In the genomic region with DNA sequence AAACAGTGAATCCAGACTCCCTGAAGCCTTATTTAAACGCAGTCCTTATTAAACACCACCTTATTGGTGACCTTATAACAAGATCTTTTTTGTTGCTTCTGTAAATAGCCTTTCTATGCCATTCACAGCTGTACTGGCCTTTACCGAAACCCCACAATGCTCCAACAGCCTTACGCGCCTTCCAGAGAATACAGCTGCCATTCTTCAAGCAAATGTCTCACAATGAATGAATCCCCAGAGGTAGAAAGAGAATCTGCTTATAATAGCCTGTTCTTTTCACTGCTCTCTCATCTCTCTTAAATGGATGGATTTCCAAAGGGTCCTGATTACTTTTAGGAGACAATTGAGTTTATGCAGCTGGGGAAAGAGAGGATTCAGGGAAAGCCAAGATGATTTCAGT, we compare ENCODE assay signal across 22 cellular contexts.
"Had no signal": no experiment of that assay in that cellular context is flagged by ENCODE, and none has a peak within 500 bp of the region (broad histone marks: within the 10 kb centered on the region; RNA-seq: fewer than 3 reads in every experiment).

No MANE protein-coding gene starts in this region.

- H3K27ac ChIP-seq: SJCRH30 had no signal

- H3K36me3 ChIP-seq: SJCRH30 had no signal

- H3K4me3 ChIP-seq: K562, SJCRH30 had no signal

- H3K27me3 ChIP-seq: SJCRH30 had no signal

- DNase-seq: activated CD4-positive, alpha-beta T cell treated with anti-CD3 and anti-CD28 coated beads for 48 hours; activated CD4-positive, alpha-beta T cell treated with anti-CD3 and anti-CD28 coated beads, Interleukin-2, amount 50 U/mL, for 48 hours; activated CD4-positive, CD25-positive, alpha-beta regulatory T cell treated with anti-CD3 and anti-CD28 coated beads, Interleukin-2, amount 50 U/mL, for 72 hours; activated CD8-positive, alpha-beta memory T cell treated with anti-CD3 and anti-CD28 coated beads for 24 hours; activated effector memory CD4-positive, alpha-beta T cell treated with anti-CD3 and anti-CD28 coated beads, Interleukin-2, amount 50 U/mL, for 16 hours; activated naive CD4-positive, alpha-beta T cell treated with Interleukin-2 at 50 U/mL for 16 hours; activated naive CD8-positive, alpha-beta T cell treated with anti-CD3 and anti-CD28 coated beads, Interleukin-2, amount 50 U/mL, for 24 hours; activated T-cell treated with anti-CD3 and anti-CD28 coated beads, Interleukin-2, amount 50 U/mL, for 4 hours; amniotic stem cell; Karpas-422; NCI-H1105 treated with DMSO at 0.1 percent for 48 hours; NCI-H2107; NCI-H2227 treated with DMSO at 0.1 percent for 48 hours; NCI-H446 treated with DMSO at 0.1 percent for 48 hours; NCI-H524 treated with DMSO at 0.1 percent for 48 hours; NCI-H748 treated with DMSO at 0.1 percent for 48 hours; SJCRH30; SW 1271 had no signal

- H3K9me3 ChIP-seq: SJCRH30 had no signal

- ATAC-seq: activated naive CD4-positive, alpha-beta T cell treated with anti-CD3 and anti-CD28 coated beads, Interleukin-2, amount 50 U/mL, for 72 hours; activated naive CD8-positive, alpha-beta T cell treated with anti-CD3 and anti-CD28 coated beads, Interleukin-2, amount 50 U/mL, for 24 hours; activated T-cell treated with anti-CD3 and anti-CD28 coated beads, Interleukin-2, amount 50 U/mL, for 4 hours; K562; SK-N-SH treated with all-trans-retinoic acid at 6 μM for 48 hours; WTC11 had no signal
